Comparison of ENCODE assay signal across 8 cellular contexts in genomic region chr10:13613519-13613918, GRCh38. TPM values are rescaled to one million over a fixed set of nuclear protein-coding genes. Genes with fewer than 3 reads are reported as not detected.
A peak's percentile ranks its signal among the peaks of the same experiment; 100 is the strongest.
DNase-seq lines count a peak whose midpoint lies in the region; ATAC-seq and TF ChIP-seq lines count a peak whose summit lies in the region.

No MANE protein-coding gene starts in this region.

- no peaks in the 10 kb centered on the region for H3K36me3 ChIP-seq in KMS-11 (ENCODE audit: insufficient read depth)
- peaks cover 11 to 46% (median 38%) of the 10 kb centered on the region in 4 donors for H3K36me3 ChIP-seq in liver (ENCODE audit: control insufficient read depth in 4 of 4, insufficient read depth in 3 of 4, low read depth in 1 of 4, low read length in 3 of 4)

- H2AFZ ChIP-seq in KMS-11 (ENCODE audit: low read depth), result no peak overlapping the region

- H3K27me3 ChIP-seq in KMS-11 (ENCODE audit: insufficient read depth, low read depth) (no peaks in the 10 kb centered on the region), liver (ENCODE audit: control insufficient read depth in 4 of 4, insufficient read depth in 4 of 4, low read length in 3 of 4) (no peaks in the 10 kb centered on the region)

- DNase-seq in Ammon's horn (ENCODE audit: low spot score) (peak; percentile 79), T47D (ENCODE audit: low read depth in 1 of 2, low spot score in 1 of 2) (peak; percentile 39 to 78), NCI-H1048 (lab: John Stamatoyannopoulos, UW) (no peak), HUDEP-2 (lab: John Stamatoyannopoulos, UW; ENCODE audit: unreplicated experiment in 76 of 76) (no peak)

- no peaks in the 10 kb centered on the region for H3K79me2 ChIP-seq in KMS-11 (ENCODE audit: insufficient read depth, low read depth)

- H3K4me1 ChIP-seq in KMS-11 (ENCODE audit: low read depth, poor library complexity, severe bottlenecking) (peaks cover under 1% of the 10 kb centered on the region), liver (ENCODE audit: control insufficient read depth in 4 of 4, insufficient read depth in 4 of 4, low read length in 3 of 4) (no peaks in the 10 kb centered on the region)

- in situ Hi-C loops in T47D (cut with HindIII; ENCODE audit: low pct_unique_long_range_greater_than_20kb, low sequenced_read_pairs), result no loop called here

- H3K9me3 ChIP-seq in liver (ENCODE audit: control insufficient read depth in 4 of 4, low read length in 3 of 4), result no peaks in the 10 kb centered on the region

- H3K9ac ChIP-seq in KMS-11, result no peak overlapping the region
- no peak overlapping the region for H3K9ac ChIP-seq in liver (ENCODE audit: low read depth in 1 of 2, low read length in 2 of 2)

- peak; percentile 64 to 76 for TF ChIP-seq RAD21 in liver (IDR thresholded peaks at IDR 0.05)

- H3K4me3 ChIP-seq in KMS-11 (IDR thresholded peaks at IDR 0.05; ENCODE audit: insufficient read depth, low read depth, low read length), result no peak overlapping the region
- no peak overlapping the region for H3K4me3 ChIP-seq in liver (ENCODE audit: low read depth in 1 of 3, low read length in 3 of 3)

- TF ChIP-seq CTCF in KMS-11 (conservative IDR thresholded peaks at IDR 0.05; ENCODE audit: low read depth, low read length), result peak; percentile 27; the same call in 1 of the 2 replicates
- TF ChIP-seq CTCF in liver (IDR thresholded peaks at IDR 0.05; ENCODE audit: low read depth, low read length, missing input control), result peak; percentile 14

- H4K20me1 ChIP-seq in KMS-11 (ENCODE audit: insufficient read depth), result no peaks in the 10 kb centered on the region

- 67% methylated on average over 5 of the region's 5 CpGs for WGBS in liver

- no peak overlapping the region for H3K4me2 ChIP-seq in KMS-11

- H3K27ac ChIP-seq in KMS-11 (no peak overlapping the region), liver (ENCODE audit: low read depth in 1 of 2, low read length in 2 of 2) (no peak overlapping the region)

- no peak for ATAC-seq in HG03432 (IDR thresholded peaks at IDR 0.05; ENCODE audit: unreplicated experiment)
- ATAC-seq in HG03175 (IDR thresholded peaks at IDR 0.05; ENCODE audit: unreplicated experiment), result no peak

TF ChIP-seq in liver, 16 proteins besides CTCF, POLR2A, EP300 and RAD21:
- TF ChIP-seq HNF4A (conservative IDR thresholded peaks at IDR 0.05) (no peak), FOXA2 (IDR thresholded peaks at IDR 0.05) (no peak), MAX (IDR thresholded peaks at IDR 0.05) (no peak), ATF3 (IDR thresholded peaks at IDR 0.05) (no peak), SP1 (IDR thresholded peaks at IDR 0.05) (no peak), FOXA1 (IDR thresholded peaks at IDR 0.05) (no peak), ZBTB33 (IDR thresholded peaks at IDR 0.05) (no peak), EGR1 (IDR thresholded peaks at IDR 0.05; ENCODE audit: low read depth in 2 of 2) (no peak), HNF4G (IDR thresholded peaks at IDR 0.05) (no peak)

RNA-seq across cellular contexts. Expression of gene PRPF18, which starts 26.8 kb away (rescaled TPM):
- 10 to 100 TPM; 14.4 to 28.3 TPM for total RNA-seq in liver
- polyA plus RNA-seq in liver, result 10 to 100 TPM; 10.0 to 14.7 TPM

Comparison
In these comparisons a context has a peak if more than half of its experiments do, and no peak if none do; other contexts are left out.
1. DNase-seq: peak in Ammon's horn (single experiment) and T47D (2 of 2); none in NCI-H1048 (single experiment) and HUDEP-2 (0 of 76).